In the genomic region with DNA sequence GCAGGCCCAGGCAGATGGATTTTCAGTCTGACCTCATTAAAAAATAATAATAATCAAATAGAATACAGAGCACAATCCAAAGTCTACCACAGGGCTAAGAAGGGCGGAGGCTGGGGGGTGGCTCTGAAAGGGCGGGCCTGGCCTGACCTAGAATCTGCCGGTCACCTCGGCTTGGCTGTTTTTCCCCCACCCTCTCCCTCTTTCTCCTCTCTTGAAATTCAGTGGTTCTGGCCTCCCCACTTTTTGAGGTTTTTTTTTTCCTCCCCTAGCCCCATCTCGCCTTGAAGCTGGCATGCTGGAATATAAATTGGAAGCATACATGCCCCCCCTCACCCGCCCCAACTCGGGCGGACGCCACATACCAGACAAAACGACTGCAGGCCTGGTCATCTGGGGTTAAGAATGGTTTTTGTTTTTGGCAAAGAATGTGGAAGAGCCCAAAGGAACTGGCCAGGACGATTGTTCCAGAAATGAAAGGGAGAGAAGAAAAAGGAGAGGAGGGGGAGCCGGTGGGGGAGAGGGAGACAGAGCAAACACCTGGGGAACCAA, we compare ENCODE assay signal across 13 cellular contexts. TPM values are rescaled to one million over a fixed set of nuclear protein-coding genes. Genes with fewer than 3 reads are reported as not detected.
DNase-seq lines count a peak whose midpoint lies in the region; ATAC-seq and TF ChIP-seq lines count a peak whose summit lies in the region.
"Had no signal": no experiment of that assay in that cellular context is flagged by ENCODE, and none has a peak within 500 bp of the region (broad histone marks: within the 10 kb centered on the region; RNA-seq: fewer than 3 reads in every experiment).

No MANE protein-coding gene starts in this region.

- H3K4me1 Mint-ChIP-seq in activated CD8-positive, alpha-beta T cell treated with anti-CD3 and anti-CD28 coated beads, Interleukin-2, amount 10 ng/mL, durations not matched to agents 7 days and 5 days (ENCODE audit: low read depth) = no peaks in the 10 kb centered on the region

- H3K9me3 Mint-ChIP-seq in activated CD8-positive, alpha-beta T cell treated with anti-CD3 and anti-CD28 coated beads, Interleukin-2, amount 10 ng/mL, durations not matched to agents 7 days and 5 days (ENCODE audit: insufficient read depth) = no peaks in the 10 kb centered on the region

- peaks cover 5% of the 10 kb centered on the region; the same call in 1 of the 2 replicates for H3K4me1 ChIP-seq in BE2C
- H3K4me1 ChIP-seq in ascending aorta = peaks cover 14 to 49% of the 10 kb centered on the region in 2 donors
- peaks cover 5% of the 10 kb centered on the region for H3K4me1 ChIP-seq in right cardiac atrium (ENCODE audit: control insufficient read depth, insufficient read depth, low read length)
- peaks cover 0 to 55% (median 16%) of the 10 kb centered on the region in 4 donors for H3K4me1 ChIP-seq in sigmoid colon

- TF ChIP-seq POLR2A in sigmoid colon (IDR thresholded peaks at IDR 0.05) = no peak

- intact Hi-C loops in ascending aorta (cut with DNase I) (loop anchor here (2.0 kb wide), 1 partner anchor 24 kb away; no protein-coding TSS in a partner anchor), right cardiac atrium (cut with DNase I) (no loop called here), sigmoid colon (cut with DNase I) (no loop called here)

- no peaks in the 10 kb centered on the region for H3K36me3 Mint-ChIP-seq in activated CD8-positive, alpha-beta T cell treated with anti-CD3 and anti-CD28 coated beads, Interleukin-2, amount 10 ng/mL, durations not matched to agents 7 days and 5 days (ENCODE audit: low read depth)

- H3K4me3 ChIP-seq in BE2C (ENCODE audit: low read depth, low read length) (peak overlapping the region; percentile 4; the same call in 1 of the 2 replicates), ascending aorta (peak overlapping the region; percentile 35 to 51), right cardiac atrium (ENCODE audit: low read length) (no peak overlapping the region), sigmoid colon (peak overlapping the region in 1 of 4 donors; percentile 24)
- H3K4me3 ChIP-seq: hepatocyte, smooth muscle cell had no signal

- TF ChIP-seq EP300 in sigmoid colon (IDR thresholded peaks at IDR 0.05) = no peak

- DNase-seq in BE2C (no peak), ascending aorta (ENCODE audit: low spot score in 2 of 2) (no peak), right cardiac atrium (peak; percentile 57 to 85 (median 75)), sigmoid colon (no peak), cerebellar cortex (ENCODE audit: low spot score) (no peak), NCI-H345 (lab: John Stamatoyannopoulos, UW) (no peak)
- no peak for DNase-seq in activated CD8-positive, alpha-beta T cell treated with anti-CD3 and anti-CD28 coated beads, Interleukin-2, amount 10 ng/mL, durations not matched to agents 7 days and 5 days
- DNase-seq in activated CD4-positive, alpha-beta T cell treated with anti-CD3 and anti-CD28 coated beads, Interleukin-2, amount 50 U/mL, for 48 hours = no peak
- DNase-seq: C1 segment of cervical spinal cord; effector CD8-positive, alpha-beta T cell had no signal

- no peak overlapping the region for H3K27ac Mint-ChIP-seq in activated CD8-positive, alpha-beta T cell treated with anti-CD3 and anti-CD28 coated beads, Interleukin-2, amount 10 ng/mL, durations not matched to agents 7 days and 5 days

- H3K4me3 Mint-ChIP-seq in activated CD8-positive, alpha-beta T cell treated with anti-CD3 and anti-CD28 coated beads, Interleukin-2, amount 10 ng/mL, durations not matched to agents 7 days and 5 days = no peak overlapping the region

- H3K27ac ChIP-seq in ascending aorta (peak overlapping the region; percentile 92 to 96), right cardiac atrium (ENCODE audit: low read length) (no peak overlapping the region), sigmoid colon (peak overlapping the region; percentile 57 to 93 (median 75))
- H3K27ac ChIP-seq: hepatocyte had no signal

- CTCF ChIA-PET in activated CD8-positive, alpha-beta T cell treated with anti-CD3 and anti-CD28 coated beads, Interleukin-2, amount 10 ng/mL, durations not matched to agents 7 days and 5 days (lab: Charles Lee) = no interaction called here

- H3K9me3 ChIP-seq in BE2C = no peaks in the 10 kb centered on the region
- H3K9me3 ChIP-seq in ascending aorta = no peaks in the 10 kb centered on the region
- H3K9me3 ChIP-seq in right cardiac atrium (ENCODE audit: control insufficient read depth, low read length) = no peaks in the 10 kb centered on the region
- no peaks in the 10 kb centered on the region for H3K9me3 ChIP-seq in sigmoid colon

- H3K27me3 Mint-ChIP-seq in activated CD8-positive, alpha-beta T cell treated with anti-CD3 and anti-CD28 coated beads, Interleukin-2, amount 10 ng/mL, durations not matched to agents 7 days and 5 days (ENCODE audit: low read depth) = peaks cover 7% of the 10 kb centered on the region

- POLR2A ChIA-PET in activated CD8-positive, alpha-beta T cell treated with anti-CD3 and anti-CD28 coated beads, Interleukin-2, amount 10 ng/mL, durations not matched to agents 7 days and 5 days (lab: Charles Lee) = no interaction called here

- 28% methylated on average over 12 of the region's 12 CpGs for WGBS in right cardiac atrium
- 27 to 42% methylated on average over 12 of the region's 12 CpGs for WGBS in sigmoid colon, 2 donors

- peak; percentile 61 to 73 for ATAC-seq in right cardiac atrium
- no peak for ATAC-seq in activated CD8-positive, alpha-beta T cell treated with anti-CD3 and anti-CD28 coated beads, Interleukin-2, amount 10 ng/mL, durations not matched to agents 7 days and 5 days
- ATAC-seq: Panc1 had no signal

- H3K27me3 ChIP-seq in BE2C = no peaks in the 10 kb centered on the region; the same call in 1 of the 2 replicates
- no peaks in the 10 kb centered on the region for H3K27me3 ChIP-seq in ascending aorta
- no peaks in the 10 kb centered on the region for H3K27me3 ChIP-seq in right cardiac atrium (ENCODE audit: control insufficient read depth, insufficient read depth)
- H3K27me3 ChIP-seq in sigmoid colon = no peaks in the 10 kb centered on the region
- H3K27me3 ChIP-seq: hepatocyte had no signal

- H3K36me3 ChIP-seq in BE2C (no peaks in the 10 kb centered on the region), ascending aorta (no peaks in the 10 kb centered on the region), sigmoid colon (no peaks in the 10 kb centered on the region)

- no peak for TF ChIP-seq CTCF in BE2C (IDR thresholded peaks at IDR 0.05; ENCODE audit: low read depth, low read length)
- TF ChIP-seq CTCF in ascending aorta (IDR thresholded peaks at IDR 0.05) = no peak
- TF ChIP-seq CTCF in sigmoid colon (IDR thresholded peaks at IDR 0.05) = no peak

RNA-seq across cellular contexts. Expression of a gene that starts 25.1 kb away (rescaled TPM):
- polyA plus RNA-seq in BE2C (2012; ENCODE audit: insufficient read depth, insufficient read length, low read depth) = 0.46 TPM
- 23.0 TPM for total RNA-seq in ascending aorta
- total RNA-seq in right cardiac atrium = 10 to 100 TPM in 3 of 4 donors, 1 to 10 TPM in 1; 9.6 to 12.2 (median 10.1) TPM
- 3.8 TPM for polyA plus RNA-seq in right cardiac atrium
- total RNA-seq in sigmoid colon = 10 to 100 TPM in 1 of 4 donors, 1 to 10 TPM in 3; 6.4 to 21.3 (median 7.5) TPM
- polyA plus RNA-seq in sigmoid colon = 1 to 10 TPM in 1 of 3 donors, under 1 TPM in 2; under 0.01 to 1.2 (median 0.85) TPM
- total RNA-seq in activated CD8-positive, alpha-beta T cell treated with anti-CD3 and anti-CD28 coated beads, Interleukin-2, amount 10 ng/mL, durations not matched to agents 7 days and 5 days = under 1 TPM; 0.11 to 0.13 TPM

Comparison
In these comparisons a context has a peak if more than half of its experiments do, and no peak if none do; other contexts are left out.
1. DNase-seq: peak in right cardiac atrium (3 of 3); none in BE2C (single experiment), ascending aorta (0 of 2), sigmoid colon (single experiment), cerebellar cortex (single experiment), NCI-H345 (single experiment), activated CD8-positive, alpha-beta T cell treated with anti-CD3 and anti-CD28 coated beads, Interleukin-2, amount 10 ng/mL, durations not matched to agents 7 days and 5 days (single experiment) and activated CD4-positive, alpha-beta T cell treated with anti-CD3 and anti-CD28 coated beads, Interleukin-2, amount 50 U/mL, for 48 hours (0 of 2).
2. RNA of a gene that starts 25.1 kb away (total RNA-seq): 23.0 TPM in ascending aorta (single experiment), 9.6 to 12.2 TPM in right cardiac atrium and 6.4 to 21.3 TPM in sigmoid colon; 0.11 to 0.13 TPM in activated CD8-positive, alpha-beta T cell treated with anti-CD3 and anti-CD28 coated beads, Interleukin-2, amount 10 ng/mL, durations not matched to agents 7 days and 5 days; every median in the first group is over 4 times any median in the second.